Comparison of ENCODE assay signal across 9 cellular contexts in the genomic region with DNA sequence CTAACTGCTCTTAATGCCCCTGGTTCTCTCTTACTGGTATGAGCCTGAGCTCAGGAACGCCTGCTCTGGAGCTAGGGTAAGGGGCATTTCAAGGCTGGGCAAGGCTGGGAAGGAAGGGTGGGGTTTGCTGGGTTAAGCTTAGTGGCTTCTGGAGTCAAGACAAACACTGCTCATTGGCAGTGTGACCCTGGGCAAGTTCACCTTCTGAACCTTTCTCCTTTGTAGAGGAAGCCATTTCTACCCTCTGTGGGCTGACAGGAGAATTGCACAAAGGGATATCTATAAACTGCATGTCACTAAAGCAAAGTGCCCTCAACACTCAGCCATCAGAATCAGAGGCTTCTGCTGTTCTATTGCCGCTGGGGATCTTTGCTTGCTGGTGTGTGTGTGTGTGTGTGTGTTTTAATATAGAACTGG. TPM values are rescaled to one million over a fixed set of nuclear protein-coding genes. Genes with fewer than 3 reads are reported as not detected.
DNase-seq lines count a peak whose midpoint lies in the region; ATAC-seq and TF ChIP-seq lines count a peak whose summit lies in the region.
"Had no signal": no experiment of that assay in that cellular context is flagged by ENCODE, and none has a peak within 500 bp of the region (broad histone marks: within the 10 kb centered on the region; RNA-seq: fewer than 3 reads in every experiment).

No MANE protein-coding gene starts in this region.

- no peaks in the 10 kb centered on the region for H3K4me1 Mint-ChIP-seq in endothelial cell (ENCODE audit: unreplicated experiment)

- H3K9me3 Mint-ChIP-seq in endothelial cell (ENCODE audit: unreplicated experiment), result no peaks in the 10 kb centered on the region

- H3K36me3 Mint-ChIP-seq in endothelial cell (ENCODE audit: low read depth, unreplicated experiment), result no peaks in the 10 kb centered on the region

- DNase-seq in DMS153 (lab: John Stamatoyannopoulos, UW) (peak; percentile 51), NCI-H526 (lab: John Stamatoyannopoulos, UW) (peak; percentile 29 to 79), endothelial cell (ENCODE audit: low spot score) (peak; percentile 12), retinal pigment epithelial cell (ENCODE audit: low read depth) (no peak), kidney glomerular epithelial cell (lab: John Stamatoyannopoulos, UW) (no peak), sciatic nerve (ENCODE audit: low spot score) (no peak)

- intact Hi-C loops in sciatic nerve (cut with DNase I), result no loop called here

- no peak overlapping the region for H3K4me3 ChIP-seq in retinal pigment epithelial cell (ENCODE audit: low read length)
- H3K4me3 ChIP-seq: SJCRH30 had no signal

- no peak overlapping the region for H3K4me3 Mint-ChIP-seq in endothelial cell (ENCODE audit: unreplicated experiment)

- peak; percentile 69 for ATAC-seq in GM21717 (IDR thresholded peaks at IDR 0.05; ENCODE audit: unreplicated experiment)
- no peak for ATAC-seq in GM18858 (IDR thresholded peaks at IDR 0.05; ENCODE audit: unreplicated experiment)
- no peak for ATAC-seq in sciatic nerve

- no peak overlapping the region for H3K27ac Mint-ChIP-seq in endothelial cell (ENCODE audit: unreplicated experiment)

- peaks cover 5% of the 10 kb centered on the region for H3K27me3 Mint-ChIP-seq in endothelial cell (ENCODE audit: unreplicated experiment)

- TF ChIP-seq CTCF in endothelial cell (IDR thresholded peaks at IDR 0.05; ENCODE audit: unreplicated experiment), result peak; percentile 42
- peak; percentile 26 for TF ChIP-seq CTCF in retinal pigment epithelial cell (conservative IDR thresholded peaks at IDR 0.05; ENCODE audit: low read depth, low read length)

RNA-seq across cellular contexts. Expression of gene LRRN4, which starts 20.3 kb away (rescaled TPM):
- 0.13 TPM for total RNA-seq in endothelial cell (ENCODE audit: unreplicated experiment)
- total RNA-seq in sciatic nerve, result 0.36 TPM

RNA-seq across cellular contexts. Expression of gene FERMT1, which starts 48.7 kb away (rescaled TPM):
- total RNA-seq in endothelial cell (ENCODE audit: unreplicated experiment), result 0.62 TPM
- 3.5 TPM for total RNA-seq in sciatic nerve

Comparison
In these comparisons a context has a peak if more than half of its experiments do, and no peak if none do; other contexts are left out.
1. DNase-seq: peak in DMS153 (single experiment), NCI-H526 (2 of 2) and endothelial cell (single experiment); none in retinal pigment epithelial cell (single experiment), kidney glomerular epithelial cell (single experiment) and sciatic nerve (single experiment).